In genomic region chr3:196645091-196645490, GRCh38 we compare ENCODE assay signal across 22 cellular contexts. TPM values are rescaled to one million over a fixed set of nuclear protein-coding genes. Genes with fewer than 3 reads are reported as not detected.
A peak's percentile ranks its signal among the peaks of the same experiment; 100 is the strongest.
DNase-seq lines count a peak whose midpoint lies in the region; ATAC-seq, FAIRE-seq and TF ChIP-seq lines count a peak whose summit lies in the region.
"Had no signal": no experiment of that assay in that cellular context is flagged by ENCODE, and none has a peak within 500 bp of the region (broad histone marks: within the 10 kb centered on the region; RNA-seq: fewer than 3 reads in every experiment).

No MANE protein-coding gene starts in this region.

- H3K4me3 ChIP-seq in OCI-LY3 (ENCODE audit: low read length) (no peak overlapping the region), H1 (ENCODE audit: extremely low read depth in 1 of 4, insufficient read depth in 2 of 4, low read depth in 3 of 4, low read length in 4 of 4) (no peak overlapping the region)
- H3K4me3 ChIP-seq: pancreas, PC-9, sigmoid colon had no signal

- no peak for DNase-seq in activated naive CD4-positive, alpha-beta T cell treated with anti-CD3 and anti-CD28 coated beads for 36 hours
- DNase-seq in H1 (ENCODE audit: low read depth in 1 of 2, low spot score in 2 of 2) (no peak), head of caudate nucleus (no peak)
- DNase-seq in stimulated activated naive CD8-positive, alpha-beta T cell treated with anti-CD3 and anti-CD28 coated beads, Interleukin-15, amount 100 ng/mL, for 72 hours = peak in 1 of 2 donors; percentile 29
- DNase-seq: dermis blood vessel endothelial cell, erythroblast, GDM1, NCI-H1092, NCI-H2081 treated with DMSO at 0.1 percent for 48 hours, NCI-H526 treated with DMSO at 0.1 percent for 48 hours, PC-9, sigmoid colon, SK-N-SH had no signal

- H3K27me3 Mint-ChIP-seq in activated naive CD4-positive, alpha-beta T cell treated with anti-CD3 and anti-CD28 coated beads, Interleukin-2, amount 50 U/mL, for 24 hours = no peaks in the 10 kb centered on the region
- H3K27me3 Mint-ChIP-seq in activated naive CD4-positive, alpha-beta T cell treated with anti-CD3 and anti-CD28 coated beads for 36 hours (ENCODE audit: low read depth) = no peaks in the 10 kb centered on the region
- H3K27me3 Mint-ChIP-seq in stimulated activated naive CD8-positive, alpha-beta T cell treated with anti-CD3 and anti-CD28 coated beads, Interleukin-15, amount 100 ng/mL, for 72 hours = no peaks in the 10 kb centered on the region
- H3K27me3 Mint-ChIP-seq: activated naive CD8-positive, alpha-beta T cell had no signal

- H3K9me3 ChIP-seq in OCI-LY3 (ENCODE audit: insufficient read depth, low read length) (no peaks in the 10 kb centered on the region), H1 (ENCODE audit: insufficient read depth in 2 of 2, low read depth in 1 of 2, low read length in 1 of 2) (no peaks in the 10 kb centered on the region)
- H3K9me3 ChIP-seq: pancreas, sigmoid colon, SK-N-SH had no signal

- no peak overlapping the region for H4K5ac ChIP-seq in H1 (ENCODE audit: insufficient read length, low read depth, low read length)

- no peak for TF ChIP-seq POLR2A in H1 (IDR thresholded peaks at IDR 0.05; ENCODE audit: control extremely low read depth in 1 of 2, low read depth in 2 of 2, low read length in 2 of 2)

- no peak for TF ChIP-seq EP300 in H1 (IDR thresholded peaks at IDR 0.05; ENCODE audit: borderline replicate concordance in 1 of 2, low read depth in 2 of 2, low read length in 2 of 2)

- TF ChIP-seq CTCF in OCI-LY3 (IDR thresholded peaks at IDR 0.05; ENCODE audit: low read depth, low read length) (no peak), H1 (IDR thresholded peaks at IDR 0.05; ENCODE audit: control extremely low read depth in 1 of 3, insufficient read depth in 1 of 3, low read depth in 1 of 3, low read length in 3 of 3) (no peak)

- no peak overlapping the region for H4K8ac ChIP-seq in H1 (ENCODE audit: extremely low read depth, insufficient read depth, low read length)

- H3K18ac ChIP-seq in H1 (ENCODE audit: extremely low read depth, low read length) = no peak overlapping the region

- H3K79me2 ChIP-seq in OCI-LY3 (ENCODE audit: low read length) (peaks cover 95% of the 10 kb centered on the region), H1 (ENCODE audit: control insufficient read depth in 1 of 2, insufficient read depth in 2 of 2, low read length in 2 of 2) (no peaks in the 10 kb centered on the region)

- FAIRE-seq in H1 (lab: Jason Lieb, UNC) = no peak
- FAIRE-seq: GM12892, H54, pancreas had no signal

- H2AFZ ChIP-seq in OCI-LY3 (ENCODE audit: low read depth, low read length) (no peak overlapping the region), H1 (ENCODE audit: low read length) (no peak overlapping the region)
- H2AFZ ChIP-seq: PC-9 had no signal

- no peak overlapping the region for H3K14ac ChIP-seq in H1 (ENCODE audit: insufficient read length)

- H2AK5ac ChIP-seq in H1 (ENCODE audit: low read depth, low read length) = no peak overlapping the region

- peaks cover 2% of the 10 kb centered on the region for H3K36me3 Mint-ChIP-seq in activated naive CD4-positive, alpha-beta T cell treated with anti-CD3 and anti-CD28 coated beads, Interleukin-2, amount 50 U/mL, for 24 hours
- peaks cover 10% of the 10 kb centered on the region for H3K36me3 Mint-ChIP-seq in activated naive CD4-positive, alpha-beta T cell treated with anti-CD3 and anti-CD28 coated beads for 36 hours (ENCODE audit: low read depth)
- H3K36me3 Mint-ChIP-seq: brain had no signal

- intact Hi-C loops in activated naive CD4-positive, alpha-beta T cell treated with anti-CD3 and anti-CD28 coated beads for 36 hours (cut with micrococcal nuclease) = no loop called here
- intact Hi-C loops in head of caudate nucleus (cut with DNase I) = no loop called here

- H3K79me1 ChIP-seq in H1 (ENCODE audit: low read depth, low read length) = no peaks in the 10 kb centered on the region; the same call in 1 of the 2 replicates

- peak overlapping the region; percentile 98 for H3K27ac ChIP-seq in OCI-LY3 (ENCODE audit: low read length)
- no peak overlapping the region for H3K27ac ChIP-seq in H1 (ENCODE audit: low read depth, low read length)
- H3K27ac ChIP-seq: pancreas, PC-9, sigmoid colon had no signal

- H3K27ac Mint-ChIP-seq in activated naive CD4-positive, alpha-beta T cell treated with anti-CD3 and anti-CD28 coated beads, Interleukin-2, amount 50 U/mL, for 24 hours = peak overlapping the region; percentile 35
- no peak overlapping the region for H3K27ac Mint-ChIP-seq in activated naive CD4-positive, alpha-beta T cell treated with anti-CD3 and anti-CD28 coated beads for 36 hours
- no peak overlapping the region for H3K27ac Mint-ChIP-seq in stimulated activated naive CD8-positive, alpha-beta T cell treated with anti-CD3 and anti-CD28 coated beads, Interleukin-15, amount 100 ng/mL, for 72 hours
- H3K27ac Mint-ChIP-seq: activated naive CD8-positive, alpha-beta T cell; brain had no signal

- H3K36me3 ChIP-seq in OCI-LY3 (replicated peaks; ENCODE audit: low read depth, low read length) (peaks cover 69% of the 10 kb centered on the region), H1 (ENCODE audit: control insufficient read depth in 2 of 4, insufficient read depth in 4 of 4, low read length in 3 of 4) (no peaks in the 10 kb centered on the region; a peak in 1 of 8 replicates)
- H3K36me3 ChIP-seq: pancreas, sigmoid colon had no signal

- no peak overlapping the region for H3K56ac ChIP-seq in H1 (replicated peaks; ENCODE audit: insufficient read length, low read depth, low read length)

- H3K4me1 ChIP-seq in OCI-LY3 (ENCODE audit: low read length) (peaks cover 80% of the 10 kb centered on the region), H1 (replicated peaks in 1 of 4; ENCODE audit: control insufficient read depth in 3 of 4, insufficient read depth in 4 of 4, low read length in 3 of 4) (peaks cover 9 to 14% (median 11%) of the 10 kb centered on the region in 4 experiments)
- H3K4me1 ChIP-seq: pancreas had no signal

- H2BK12ac ChIP-seq in H1 (ENCODE audit: low read depth, low read length) = no peak overlapping the region

- peaks cover 59% of the 10 kb centered on the region for H3K4me1 Mint-ChIP-seq in activated naive CD4-positive, alpha-beta T cell treated with anti-CD3 and anti-CD28 coated beads, Interleukin-2, amount 50 U/mL, for 24 hours
- H3K4me1 Mint-ChIP-seq in activated naive CD4-positive, alpha-beta T cell treated with anti-CD3 and anti-CD28 coated beads for 36 hours (ENCODE audit: low read depth) = peaks cover 61% of the 10 kb centered on the region
- peaks cover 74% of the 10 kb centered on the region for H3K4me1 Mint-ChIP-seq in stimulated activated naive CD8-positive, alpha-beta T cell treated with anti-CD3 and anti-CD28 coated beads, Interleukin-15, amount 100 ng/mL, for 72 hours
- H3K4me1 Mint-ChIP-seq: brain had no signal

- CTCF ChIA-PET in activated naive CD4-positive, alpha-beta T cell treated with anti-CD3 and anti-CD28 coated beads for 36 hours (lab: Charles Lee) = interaction anchor here (0.7 to 1.1 kb wide), 3 partner anchors 33 to 39 kb away, joined by 4 to 5 read pairs (median 4); no protein-coding TSS in a partner anchor
- CTCF ChIA-PET in H1 (lab: Charles Lee; ENCODE audit: partially characterized antibody) = interaction anchor here (0.8 to 1.2 kb wide), 6 partner anchors 9 to 122 kb away, joined by 3 to 6 read pairs (median 4); no protein-coding TSS in a partner anchor

- H4K20me1 ChIP-seq in OCI-LY3 (ENCODE audit: insufficient read depth, low read length) = peaks cover 41% of the 10 kb centered on the region
- no peaks in the 10 kb centered on the region for H4K20me1 ChIP-seq in H1 (replicated peaks in 1 of 2; ENCODE audit: control insufficient read depth in 1 of 2, insufficient read depth in 2 of 2, low read length in 2 of 2)

- WGBS in H1 (ENCODE audit: extremely low coverage in 1 of 2, insufficient coverage in 1 of 2, insufficient read length in 1 of 2, insufficient replicate concordance in 2 of 2, low coverage in 1 of 2, low lambda C conversion rate in 2 of 2, missing lambda C conversion rate in 1 of 2), 2 experiments = 88% methylated on average over 4 of the region's 4 CpGs; no CpG with 5 or more reads in 1 of the 2 experiments

- TF ChIP-seq RAD21 in H1 (IDR thresholded peaks at IDR 0.05 in 1 of 2, conservative IDR thresholded peaks at IDR 0.05 in 1 of 2; ENCODE audit: low read depth in 2 of 2, low read length in 2 of 2) = no peak

- H3K27me3 ChIP-seq in OCI-LY3 (ENCODE audit: low read depth, low read length) (no peaks in the 10 kb centered on the region), H1 (replicated peaks in 1 of 4; ENCODE audit: control insufficient read depth in 3 of 4, extremely low read depth in 1 of 4, insufficient read depth in 3 of 4, low read length in 3 of 4) (peaks cover 0 to 6% (median 4%) of the 10 kb centered on the region in 4 experiments; a peak in 3 of 7 replicates)

- peak overlapping the region; percentile 46 for H3K4ac ChIP-seq in H1 (replicated peaks; ENCODE audit: insufficient read length, low read depth, low read length)

- peak overlapping the region; percentile 4 for H3K4me3 Mint-ChIP-seq in activated naive CD4-positive, alpha-beta T cell treated with anti-CD3 and anti-CD28 coated beads, Interleukin-2, amount 50 U/mL, for 24 hours
- no peak overlapping the region for H3K4me3 Mint-ChIP-seq in activated naive CD4-positive, alpha-beta T cell treated with anti-CD3 and anti-CD28 coated beads for 36 hours
- no peak overlapping the region for H3K4me3 Mint-ChIP-seq in stimulated activated naive CD8-positive, alpha-beta T cell treated with anti-CD3 and anti-CD28 coated beads, Interleukin-15, amount 100 ng/mL, for 72 hours
- H3K4me3 Mint-ChIP-seq: activated naive CD8-positive, alpha-beta T cell; brain had no signal

- H2BK15ac ChIP-seq in H1 (ENCODE audit: low read length) = no peak overlapping the region

- no peak overlapping the region for H3K23ac ChIP-seq in H1 (ENCODE audit: insufficient read length)

- peak overlapping the region; percentile 24 for H2BK120ac ChIP-seq in H1 (replicated peaks; ENCODE audit: low read depth, low read length)

- POLR2A ChIA-PET in H1 (lab: Charles Lee; ENCODE audit: partially characterized antibody) = interaction anchor here (1.1 to 3.0 kb wide), 4 partner anchors 8 to 33 kb away, joined by 3 to 28 read pairs (median 4); no protein-coding TSS in a partner anchor

- H3K9me3 Mint-ChIP-seq in activated naive CD4-positive, alpha-beta T cell treated with anti-CD3 and anti-CD28 coated beads, Interleukin-2, amount 50 U/mL, for 24 hours = no peaks in the 10 kb centered on the region
- H3K9me3 Mint-ChIP-seq in activated naive CD4-positive, alpha-beta T cell treated with anti-CD3 and anti-CD28 coated beads for 36 hours = no peaks in the 10 kb centered on the region
- H3K9me3 Mint-ChIP-seq in stimulated activated naive CD8-positive, alpha-beta T cell treated with anti-CD3 and anti-CD28 coated beads, Interleukin-15, amount 100 ng/mL, for 72 hours = no peaks in the 10 kb centered on the region

- ATAC-seq in stimulated activated naive CD8-positive, alpha-beta T cell treated with anti-CD3 and anti-CD28 coated beads, Interleukin-15, amount 100 ng/mL, for 72 hours = peak; percentile 44
- no peak for ATAC-seq in HG03139 (IDR thresholded peaks at IDR 0.05; ENCODE audit: unreplicated experiment)
- ATAC-seq in HG02840 (IDR thresholded peaks at IDR 0.05; ENCODE audit: low FRiP score, unreplicated experiment) = no peak
- ATAC-seq: pancreas had no signal

- H2BK5ac ChIP-seq in H1 (ENCODE audit: low read depth, low read length) = no peak overlapping the region

- no peak overlapping the region for H3K9ac ChIP-seq in OCI-LY3 (ENCODE audit: low read length)
- H3K9ac ChIP-seq in H1 (replicated peaks in 1 of 4; ENCODE audit: extremely low read depth in 1 of 4, low read depth in 3 of 4, low read length in 3 of 4) = no peak overlapping the region
- H3K9ac ChIP-seq: SK-N-SH had no signal

- no peak overlapping the region for H3K4me2 ChIP-seq in OCI-LY3 (ENCODE audit: low read length)
- no peak overlapping the region for H3K4me2 ChIP-seq in H1 (ENCODE audit: insufficient read depth in 1 of 2, low read depth in 2 of 2, low read length in 2 of 2)
- H3K4me2 ChIP-seq: PC-9, SK-N-SH had no signal

- peak overlapping the region; percentile 14 for H4K91ac ChIP-seq in H1 (replicated peaks; ENCODE audit: insufficient read length, low read length)

- no peak overlapping the region for H2BK20ac ChIP-seq in H1 (ENCODE audit: low read length)

- H3K23me2 ChIP-seq in H1 (ENCODE audit: low read depth, low read length) = no peaks in the 10 kb centered on the region

RNA-seq across cellular contexts. Expression of gene NRROS, which starts 5.6 kb away (rescaled TPM):
- 1 to 10 TPM; 8.1 to 9.2 TPM for total RNA-seq in activated naive CD4-positive, alpha-beta T cell treated with anti-CD3 and anti-CD28 coated beads for 36 hours
- total RNA-seq in H1 (2021; fragmentation: NEBNext Ultra II Directional; extraction: Animal tissue kit (Norgen Biotek cat#: 25700)) = 5.1 and 5.3 TPM in 2 replicates
- polyA plus RNA-seq in H1 (2011; rRNA removed) = 6.8 and 7.3 TPM in 2 replicates
- 2.3 TPM for polyA plus RNA-seq in H1 (2011; cell fraction: cytosol; rRNA removed)
- 5.1 TPM for polyA plus RNA-seq in H1 (2011; cell fraction: nucleus; rRNA removed)
- 3.4 to 7.6 TPM (median 6.4 TPM) in 4 replicates for polyA plus RNA-seq in H1 (2012, experiment 1 of 2)
- 5.6 TPM for polyA plus RNA-seq in H1 (2012, experiment 2 of 2)
- 10.3 TPM for polyA plus RNA-seq in H1 (2013, experiment 1 of 2)
- 10.1 TPM for polyA plus RNA-seq in H1 (2013, experiment 2 of 2)
- 2.2 and 2.6 TPM in 2 replicates for polyA minus RNA-seq in H1 (2011; rRNA and poly(A)+ RNA removed)
- 1.2 TPM for polyA minus RNA-seq in H1 (2011; cell fraction: cytosol; rRNA and poly(A)+ RNA removed)
- 2.8 TPM for polyA minus RNA-seq in H1 (2011; cell fraction: nucleus; rRNA and poly(A)+ RNA removed)
